In genomic region chr3:95715137-95715536, GRCh38 we compare ENCODE assay signal across 30 cellular contexts.
"Had no signal": no experiment of that assay in that cellular context is flagged by ENCODE, and none has a peak within 500 bp of the region (broad histone marks: within the 10 kb centered on the region; RNA-seq: fewer than 3 reads in every experiment).

No MANE protein-coding gene starts in this region.

- ATAC-seq: activated CD4-positive, CD25-positive, alpha-beta regulatory T cell treated with anti-CD3 and anti-CD28 coated beads, Interleukin-2, amount 50 U/mL, for 24 hours; body of pancreas; gastrocnemius medialis; mucosa of descending colon; right cardiac atrium; stimulated activated naive CD8-positive, alpha-beta T cell treated with anti-CD3 and anti-CD28 coated beads, Interleukin-15, Interleukin-2, amounts not matched to agents 100 U/mL and 50 U/mL, for 24 hours had no signal

- H3K27ac Mint-ChIP-seq: activated CD4-positive, alpha-beta memory T cell treated with anti-CD3 and anti-CD28 coated beads for 36 hours; activated CD4-positive, alpha-beta T cell treated with anti-CD3 and anti-CD28 coated beads, Interleukin-2, amount 10 ng/mL, durations not matched to agents 24 days and 14 days; activated naive CD4-positive, alpha-beta T cell treated with anti-CD3 and anti-CD28 coated beads for 36 hours; activated naive CD8-positive, alpha-beta T cell treated with anti-CD3 and anti-CD28 coated beads for 36 hours; activated T-helper 1 cell treated with anti-CD3 and anti-CD28 coated beads, Interleukin-12 subunit alpha, Interleukin-12 subunit beta, Interleukin-2, Interleukin-4 antibody, amounts not matched to agents 30 ng/mL and 10 ng/mL and 1 ng/mL, durations not matched to agents 14 hours and 24 hours and 36 hours; nephron had no signal

- H3K4me1 ChIP-seq: adrenal gland, body of pancreas, colonic mucosa, gastrocnemius medialis, left ventricle myocardium inferior, prostate gland, testis, transverse colon had no signal

- FAIRE-seq: TTC549 had no signal

- H3K27me3 ChIP-seq: adrenal gland, body of pancreas, cardiac muscle cell, colonic mucosa, gastrocnemius medialis, ovary, testis, transverse colon had no signal

- H3K4me3 Mint-ChIP-seq: activated CD4-positive, alpha-beta memory T cell treated with anti-CD3 and anti-CD28 coated beads for 36 hours; activated CD4-positive, alpha-beta T cell treated with anti-CD3 and anti-CD28 coated beads, Interleukin-2, amount 10 ng/mL, durations not matched to agents 24 days and 14 days; activated naive CD4-positive, alpha-beta T cell treated with anti-CD3 and anti-CD28 coated beads for 36 hours; activated naive CD8-positive, alpha-beta T cell treated with anti-CD3 and anti-CD28 coated beads for 36 hours; activated T-helper 1 cell treated with anti-CD3 and anti-CD28 coated beads, Interleukin-12 subunit alpha, Interleukin-12 subunit beta, Interleukin-2, Interleukin-4 antibody, amounts not matched to agents 30 ng/mL and 10 ng/mL and 1 ng/mL, durations not matched to agents 14 hours and 24 hours and 36 hours; nephron had no signal

- H3K36me3 Mint-ChIP-seq: activated CD4-positive, alpha-beta memory T cell treated with anti-CD3 and anti-CD28 coated beads for 36 hours; activated naive CD8-positive, alpha-beta T cell treated with anti-CD3 and anti-CD28 coated beads for 36 hours had no signal

- H3K4me1 Mint-ChIP-seq: activated CD4-positive, alpha-beta T cell treated with anti-CD3 and anti-CD28 coated beads, Interleukin-2, amount 10 ng/mL, durations not matched to agents 24 days and 14 days; activated naive CD8-positive, alpha-beta T cell treated with anti-CD3 and anti-CD28 coated beads for 36 hours; nephron had no signal

- H3K27me3 Mint-ChIP-seq: activated CD4-positive, alpha-beta memory T cell treated with anti-CD3 and anti-CD28 coated beads for 36 hours; activated CD4-positive, alpha-beta T cell treated with anti-CD3 and anti-CD28 coated beads, Interleukin-2, amount 10 ng/mL, durations not matched to agents 24 days and 14 days; activated naive CD8-positive, alpha-beta T cell treated with anti-CD3 and anti-CD28 coated beads for 36 hours had no signal

- H3K9me3 Mint-ChIP-seq: activated CD4-positive, alpha-beta T cell treated with anti-CD3 and anti-CD28 coated beads, Interleukin-2, amount 10 ng/mL, durations not matched to agents 24 days and 14 days; activated T-helper 1 cell treated with anti-CD3 and anti-CD28 coated beads, Interleukin-12 subunit alpha, Interleukin-12 subunit beta, Interleukin-2, Interleukin-4 antibody, amounts not matched to agents 30 ng/mL and 10 ng/mL and 1 ng/mL, durations not matched to agents 14 hours and 24 hours and 36 hours; nephron had no signal

- DNase-seq: activated CD4-positive, alpha-beta memory T cell treated with anti-CD3 and anti-CD28 coated beads for 36 hours; activated CD4-positive, alpha-beta T cell treated with anti-CD3 and anti-CD28 coated beads, Interleukin-2, amount 10 ng/mL, durations not matched to agents 24 days and 14 days; activated CD8-positive, alpha-beta memory T cell treated with anti-CD3 and anti-CD28 coated beads, Interleukin-2, amount 50 U/mL, for 4 hours; activated effector memory CD4-positive, alpha-beta T cell treated with anti-CD3 and anti-CD28 coated beads, Interleukin-2, amount 50 U/mL, for 16 hours; activated naive CD4-positive, alpha-beta T cell treated with anti-CD3 and anti-CD28 coated beads for 36 hours; activated naive CD8-positive, alpha-beta T cell treated with anti-CD3 and anti-CD28 coated beads for 36 hours; activated T-cell treated with anti-CD3 and anti-CD28 coated beads, Interleukin-2, amount 50 U/mL, for 1 hour; adrenal gland; aorta; body of pancreas; cerebellar nuclear complex; colonic mucosa; effector CD8-positive, alpha-beta T cell; gastrocnemius medialis; glutamatergic neuron; left ventricle myocardium inferior; mucosa of descending colon; ovary; right cardiac atrium; stimulated activated naive CD8-positive, alpha-beta T cell treated with anti-CD3 and anti-CD28 coated beads, Interleukin-15, Interleukin-2, amounts not matched to agents 100 U/mL and 50 U/mL, for 24 hours; T-helper 9 cell; testis; transverse colon had no signal

- H3K27ac ChIP-seq: adrenal gland, body of pancreas, cardiac muscle cell, colonic mucosa, gastrocnemius medialis, left ventricle myocardium inferior, ovary, prostate gland, testis, transverse colon, VCaP had no signal
